10 cellular contexts compared by ENCODE assay signal in genomic region chr13:114032121-114032799, GRCh38. TPM values are rescaled to one million over a fixed set of nuclear protein-coding genes. Genes with fewer than 3 reads are reported as not detected.
DNase-seq lines count a peak whose midpoint lies in the region; ATAC-seq and TF ChIP-seq lines count a peak whose summit lies in the region.
"Had no signal": no experiment of that assay in that cellular context is flagged by ENCODE, and none has a peak within 500 bp of the region (broad histone marks: within the 10 kb centered on the region; RNA-seq: fewer than 3 reads in every experiment).

No MANE protein-coding gene starts in this region.

- TF ChIP-seq CTCF in dorsolateral prefrontal cortex (IDR thresholded peaks at IDR 0.05 in 54 of 56, conservative IDR thresholded peaks at IDR 0.05 in 2 of 56; ENCODE audit: low read depth in 1 of 56, partially characterized antibody in 56 of 56) (no peak), vagina (IDR thresholded peaks at IDR 0.05) (no peak)

- intact Hi-C loops in left cardiac atrium (cut with DNase I) = no loop called here
- intact Hi-C loops in cardiac septum (cut with DNase I) = no loop called here
- intact Hi-C loops in dorsolateral prefrontal cortex (cut with DNase I) = no loop called here
- intact Hi-C loops in vagina (cut with DNase I) = no loop called here

- H3K4me3 ChIP-seq in dorsolateral prefrontal cortex (no peak overlapping the region), vagina (no peak overlapping the region)

- H3K27ac ChIP-seq in dorsolateral prefrontal cortex (peak overlapping the region in 37 of 59 donors; percentile 1 to 67 (median 43)), vagina (peak overlapping the region; percentile 62)

- no peaks in the 10 kb centered on the region for H3K9me3 ChIP-seq in vagina

- DNase-seq in left cardiac atrium (no peak), cardiac septum (ENCODE audit: low spot score) (no peak), dorsolateral prefrontal cortex (no peak), myocyte (ENCODE audit: low read depth) (peak; percentile 69), vagina (ENCODE audit: extremely low spot score in 2 of 2) (no peak), UCSD-AML1 (lab: John Stamatoyannopoulos, UW; ENCODE audit: unreplicated experiment) (no peak), NCI-H1105 (lab: John Stamatoyannopoulos, UW) (no peak), NCI-H2081 treated with DMSO at 0.1 percent for 48 hours (lab: John Stamatoyannopoulos, UW) (no peak)
- DNase-seq: erythroblast, OCI-M1 had no signal

- no peak for TF ChIP-seq POLR2A in vagina (IDR thresholded peaks at IDR 0.05)

- H3K27me3 ChIP-seq in dorsolateral prefrontal cortex (no peaks in the 10 kb centered on the region), vagina (no peaks in the 10 kb centered on the region)

- H3K4me1 ChIP-seq in vagina = peaks cover 59% of the 10 kb centered on the region

- H3K36me3 ChIP-seq in vagina = no peaks in the 10 kb centered on the region

- peak; percentile 39 to 41 for ATAC-seq in left cardiac atrium

RNA-seq across cellular contexts. Expression of gene C13orf46, which starts 58.4 kb away (rescaled TPM):
- 1 to 10 TPM in 1 of 2 donors, under 1 TPM in 1; 0.65 to 1.4 TPM for total RNA-seq in left cardiac atrium
- 0.40 TPM for total RNA-seq in cardiac septum
- 1 to 10 TPM; 1.0 to 8.3 (median 2.9) TPM for total RNA-seq in dorsolateral prefrontal cortex
- total RNA-seq in myocyte = not detected in 2 replicates
- polyA plus RNA-seq in myocyte (2012) = 2.1 TPM
- total RNA-seq in vagina = not detected
